ENCODE assay signal across 1 cellular context in genomic region chr12:106082216-106083175, GRCh38.
TF ChIP-seq lines count a peak whose summit lies in the region.

No MANE protein-coding gene starts in this region.

TF ChIP-seq in GM23338, 12 proteins besides CTCF, POLR2A, EP300 and RAD21 (continued from another document):
- TF ChIP-seq ZNF462 (CRISPR knock-in tag; IDR thresholded peaks at IDR 0.05): no peak
- TF ChIP-seq, protein P1, sequence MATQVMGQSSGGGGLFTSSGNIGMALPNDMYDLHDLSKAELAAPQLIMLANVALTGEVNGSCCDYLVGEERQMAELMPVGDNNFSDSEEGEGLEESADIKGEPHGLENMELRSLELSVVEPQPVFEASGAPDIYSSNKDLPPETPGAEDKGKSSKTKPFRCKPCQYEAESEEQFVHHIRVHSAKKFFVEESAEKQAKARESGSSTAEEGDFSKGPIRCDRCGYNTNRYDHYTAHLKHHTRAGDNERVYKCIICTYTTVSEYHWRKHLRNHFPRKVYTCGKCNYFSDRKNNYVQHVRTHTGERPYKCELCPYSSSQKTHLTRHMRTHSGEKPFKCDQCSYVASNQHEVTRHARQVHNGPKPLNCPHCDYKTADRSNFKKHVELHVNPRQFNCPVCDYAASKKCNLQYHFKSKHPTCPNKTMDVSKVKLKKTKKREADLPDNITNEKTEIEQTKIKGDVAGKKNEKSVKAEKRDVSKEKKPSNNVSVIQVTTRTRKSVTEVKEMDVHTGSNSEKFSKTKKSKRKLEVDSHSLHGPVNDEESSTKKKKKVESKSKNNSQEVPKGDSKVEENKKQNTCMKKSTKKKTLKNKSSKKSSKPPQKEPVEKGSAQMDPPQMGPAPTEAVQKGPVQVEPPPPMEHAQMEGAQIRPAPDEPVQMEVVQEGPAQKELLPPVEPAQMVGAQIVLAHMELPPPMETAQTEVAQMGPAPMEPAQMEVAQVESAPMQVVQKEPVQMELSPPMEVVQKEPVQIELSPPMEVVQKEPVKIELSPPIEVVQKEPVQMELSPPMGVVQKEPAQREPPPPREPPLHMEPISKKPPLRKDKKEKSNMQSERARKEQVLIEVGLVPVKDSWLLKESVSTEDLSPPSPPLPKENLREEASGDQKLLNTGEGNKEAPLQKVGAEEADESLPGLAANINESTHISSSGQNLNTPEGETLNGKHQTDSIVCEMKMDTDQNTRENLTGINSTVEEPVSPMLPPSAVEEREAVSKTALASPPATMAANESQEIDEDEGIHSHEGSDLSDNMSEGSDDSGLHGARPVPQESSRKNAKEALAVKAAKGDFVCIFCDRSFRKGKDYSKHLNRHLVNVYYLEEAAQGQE (IDR thresholded peaks at IDR 0.05; ENCODE audit: unreplicated experiment): no peak
- TF ChIP-seq ZNF114 (CRISPR knock-in tag; IDR thresholded peaks at IDR 0.05): no peak
- no peak for TF ChIP-seq EZH2phosphoT487 (IDR thresholded peaks at IDR 0.05; ENCODE audit: unreplicated experiment)
